8 cellular contexts compared by ENCODE assay signal in the genomic region with DNA sequence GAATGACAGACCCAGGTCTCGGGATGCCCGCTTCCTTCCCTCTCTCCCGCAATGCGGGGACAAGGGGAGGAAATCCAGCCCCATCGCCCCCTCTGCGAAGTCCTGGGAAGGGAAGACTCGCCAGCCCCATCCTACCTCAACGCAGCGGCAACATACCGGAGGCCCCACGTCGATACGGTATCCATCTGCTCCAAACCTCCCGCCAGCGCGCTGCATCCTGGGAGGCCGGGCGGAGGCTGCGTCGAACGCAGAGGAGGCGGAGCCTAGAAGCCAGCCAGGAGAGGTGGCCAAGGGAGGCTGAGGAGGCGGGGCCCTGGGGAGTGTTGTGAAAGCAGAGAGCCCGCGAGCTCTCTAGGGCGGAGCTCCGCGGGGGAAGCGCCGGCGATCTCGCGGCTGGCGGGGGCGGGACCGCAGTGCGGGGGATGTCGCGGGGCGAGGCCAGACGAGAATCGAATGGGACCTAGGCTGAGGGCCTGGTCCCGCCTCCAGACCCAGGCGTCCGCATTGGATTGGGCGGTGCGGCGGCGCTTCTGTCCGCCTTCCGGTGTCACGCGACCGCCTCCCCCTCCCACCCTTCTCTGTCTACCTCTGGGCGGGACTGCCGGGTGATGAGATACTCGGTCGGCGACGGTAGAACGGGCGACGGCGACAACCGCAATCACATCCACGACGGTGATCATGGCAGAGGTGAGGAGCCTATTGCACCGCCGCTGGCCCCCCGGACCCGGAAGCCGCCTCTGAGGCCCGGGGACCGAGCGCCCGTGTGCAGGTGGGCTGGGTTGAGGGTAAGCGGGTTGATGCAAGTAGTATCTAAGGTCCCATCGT. TPM values are rescaled to one million over a fixed set of nuclear protein-coding genes. Genes with fewer than 3 reads are reported as not detected.
DNase-seq lines count a peak whose midpoint lies in the region; ATAC-seq and TF ChIP-seq lines count a peak whose summit lies in the region.

Gene FANCB, minus strand, starts transcription at position 219 of the 825 bp plus-strand sequence. CDS start 7,559 bp downstream, outside the sequence.
Gene MOSPD2, plus strand, starts transcription at position 571 of the 825 bp plus-strand sequence. Its CDS starts 108 bp downstream, at position 679.

- no peak for TF ChIP-seq CTCF in fibroblast of the aortic adventitia (IDR thresholded peaks at IDR 0.05; ENCODE audit: insufficient read depth, low read length)
- TF ChIP-seq CTCF in nephron (IDR thresholded peaks at IDR 0.05; ENCODE audit: unreplicated experiment in 3 of 3), result no peak

- in situ Hi-C loops in G401 (cut with HindIII; ENCODE audit: low sequenced_read_pairs) (no loop called here), HAP-1 (cut with MboI; ENCODE audit: low sequenced_read_pairs) (no loop called here)

- no peaks in the 10 kb centered on the region for H3K27me3 Mint-ChIP-seq in nephron (ENCODE audit: low read depth)

- H3K9me3 ChIP-seq in HAP-1 (no peaks in the 10 kb centered on the region), MG63 (no peaks in the 10 kb centered on the region)

- H3K36me3 ChIP-seq in HAP-1 (replicated peaks), result peaks cover 8% of the 10 kb centered on the region
- H3K36me3 ChIP-seq in MG63, result peaks cover 8% of the 10 kb centered on the region

- H3K36me3 Mint-ChIP-seq in nephron (ENCODE audit: low read depth), result peaks cover 19% of the 10 kb centered on the region

- peak; percentile 99 for ATAC-seq in stimulated activated naive CD8-positive, alpha-beta T cell treated with anti-CD3 and anti-CD28 coated beads, Interleukin-15, Interleukin-2, amounts not matched to agents 100 U/mL and 50 U/mL, for 24 hours

- no peaks in the 10 kb centered on the region for H3K27me3 ChIP-seq in HAP-1 (ENCODE audit: low read depth)
- H3K27me3 ChIP-seq in MG63, result no peaks in the 10 kb centered on the region

- peak within 1 kb of the TSS; percentile 91 to 96 (median 93) for H3K4me3 Mint-ChIP-seq in nephron

- peak within 1 kb of the TSS; percentile 50 to 77 (median 76) for H3K27ac Mint-ChIP-seq in nephron

- no peaks in the 10 kb centered on the region for H3K4me1 Mint-ChIP-seq in nephron

- peaks cover 9% of the 10 kb centered on the region for H3K4me1 ChIP-seq in HAP-1

- DNase-seq in G401 (ENCODE audit: low spot score) (peak; percentile 93), HAP-1 (ENCODE audit: low spot score in 2 of 2) (peak; percentile 94 to 99), MG63 (peak; percentile 95), SHP77 (lab: John Stamatoyannopoulos, UW) (peak; percentile 91 to 93), fibroblast of the aortic adventitia (ENCODE audit: low read depth) (peak; percentile 91)
- peak; percentile 98 for DNase-seq in activated effector memory CD4-positive, alpha-beta T cell treated with anti-CD3 and anti-CD28 coated beads, Interleukin-2, amount 50 U/mL, for 16 hours
- peak; percentile 89 for DNase-seq in stimulated activated naive CD8-positive, alpha-beta T cell treated with anti-CD3 and anti-CD28 coated beads, Interleukin-15, Interleukin-2, amounts not matched to agents 100 U/mL and 50 U/mL, for 24 hours

- H3K9me3 Mint-ChIP-seq in nephron, result peaks cover 12% of the 10 kb centered on the region

- H3K4me3 ChIP-seq in HAP-1, result peak within 1 kb of the TSS; percentile 88
- H3K4me3 ChIP-seq in MG63, result peak within 1 kb of the TSS; percentile 66
- H3K4me3 ChIP-seq in fibroblast of the aortic adventitia (ENCODE audit: low read depth, low read length), result peak within 1 kb of the TSS; percentile 83

RNA-seq across cellular contexts. Expression of gene FANCB, which starts in this region (rescaled TPM):
- 5.5 and 5.6 TPM in 2 replicates for total RNA-seq in G401 (2014; rRNA removed; shearing (Covaris generic))
- 5.8 and 7.2 TPM in 2 replicates for total RNA-seq in MG63 (2014; rRNA removed; shearing (Covaris generic); ENCODE audit: low replicate concordance)
- total RNA-seq in fibroblast of the aortic adventitia (ENCODE audit: low replicate concordance), result 4.0 and 12.7 TPM in 2 replicates

RNA-seq across cellular contexts. Expression of gene MOSPD2, which starts in this region (rescaled TPM):
- total RNA-seq in G401 (2014; rRNA removed; shearing (Covaris generic)), result 1.3 and 7.1 TPM in 2 replicates
- total RNA-seq in MG63 (2014; rRNA removed; shearing (Covaris generic); ENCODE audit: low replicate concordance), result 1.1 and 1.2 TPM in 2 replicates
- 25.5 and 30.5 TPM in 2 replicates for total RNA-seq in fibroblast of the aortic adventitia (ENCODE audit: low replicate concordance)

Comparison
In these comparisons a context has a peak if more than half of its experiments do, and no peak if none do; other contexts are left out.
1. Peak in every context shown above with its lines: DNase-seq, ATAC-seq and H3K4me3 ChIP-seq.